In genomic region chr12:25241171-25242020, GRCh38 we compare ENCODE assay signal across 8 cellular contexts. TPM values are rescaled to one million over a fixed set of nuclear protein-coding genes. Genes with fewer than 3 reads are reported as not detected.
DNase-seq lines count a peak whose midpoint lies in the region; ATAC-seq and TF ChIP-seq lines count a peak whose summit lies in the region.

No MANE protein-coding gene starts in this region.

- no peaks in the 10 kb centered on the region for H3K4me1 ChIP-seq in H9 (ENCODE audit: insufficient read depth, low read length)

- POLR2A ChIA-PET in activated CD4-positive, alpha-beta T cell treated with anti-CD3 and anti-CD28 coated beads for 36 hours (lab: Charles Lee): interaction anchor here (0.7 kb wide), 1 partner anchor 9 kb away, joined by 4 read pairs; the partner anchor contains the start of gene KRAS

- no peaks in the 10 kb centered on the region for H3K27me3 ChIP-seq in H9 (ENCODE audit: insufficient read depth, low read length)

- no peak overlapping the region for H3T11ph ChIP-seq in H9 (ENCODE audit: low read length)

- no peaks in the 10 kb centered on the region for H3K27me3 Mint-ChIP-seq in activated CD4-positive, alpha-beta T cell treated with anti-CD3 and anti-CD28 coated beads for 36 hours
- no peaks in the 10 kb centered on the region for H3K27me3 Mint-ChIP-seq in H9 (ENCODE audit: low read depth)
- H3K27me3 Mint-ChIP-seq in central memory CD8-positive, alpha-beta T cell: no peaks in the 10 kb centered on the region

- H3K14ac ChIP-seq in H9 (ENCODE audit: insufficient read depth, low read length): no peak overlapping the region

- no peak overlapping the region for H2BK15ac ChIP-seq in H9 (ENCODE audit: low read depth, low read length)

- H2BK12ac ChIP-seq in H9 (ENCODE audit: insufficient read length, low read depth, low read length): no peak overlapping the region

- peaks cover 3% of the 10 kb centered on the region for H3K79me1 ChIP-seq in H9 (ENCODE audit: insufficient read depth, low read depth, low read length, poor library complexity, severe bottlenecking)

- H4K20me1 ChIP-seq in H9 (ENCODE audit: control insufficient read depth, insufficient read depth, insufficient read length): no peaks in the 10 kb centered on the region

- no peak overlapping the region for H4K91ac ChIP-seq in H9 (ENCODE audit: insufficient read length, low read depth, low read length)

- TF ChIP-seq CTCF in H9 (conservative IDR thresholded peaks at IDR 0.05): peak; percentile 79

- H3K56ac ChIP-seq in H9 (ENCODE audit: insufficient read length, low read depth, low read length): no peak overlapping the region

- no peak overlapping the region for H2AK5ac ChIP-seq in H9 (ENCODE audit: insufficient read length, low read length)

- peak overlapping the region; percentile 3 for H3K27ac Mint-ChIP-seq in activated CD4-positive, alpha-beta T cell treated with anti-CD3 and anti-CD28 coated beads for 36 hours
- no peak overlapping the region; a peak in 1 of 7 replicates for H3K27ac Mint-ChIP-seq in H9
- peak overlapping the region; percentile 89 for H3K27ac Mint-ChIP-seq in central memory CD8-positive, alpha-beta T cell (ENCODE audit: low read depth)

- H3K4ac ChIP-seq in H9 (ENCODE audit: low read depth, low read length): no peak overlapping the region

- no peak overlapping the region for H2BK20ac ChIP-seq in H9 (ENCODE audit: low read depth, low read length, poor library complexity, severe bottlenecking)

- no peak overlapping the region for H4K8ac ChIP-seq in H9 (replicated peaks; ENCODE audit: insufficient read length, low read depth, low read length)

- no peak overlapping the region for H2AFZ ChIP-seq in H9 (ENCODE audit: low read length)

- H3K23me2 ChIP-seq in H9 (ENCODE audit: insufficient read length, low read depth, low read length, poor library complexity, severe bottlenecking): no peaks in the 10 kb centered on the region

- H3K36me3 Mint-ChIP-seq in activated CD4-positive, alpha-beta T cell treated with anti-CD3 and anti-CD28 coated beads for 36 hours (ENCODE audit: low read depth): peaks cover 30% of the 10 kb centered on the region
- H3K36me3 Mint-ChIP-seq in H9 (ENCODE audit: insufficient read depth in 1 of 3, low read depth in 3 of 3): peaks cover 11 to 52% (median 33%) of the 10 kb centered on the region in 3 experiments; a peak in 5 of 7 replicates
- H3K36me3 Mint-ChIP-seq in central memory CD8-positive, alpha-beta T cell (ENCODE audit: insufficient read depth): peaks cover 30% of the 10 kb centered on the region

- H3K9me3 ChIP-seq in H9 (ENCODE audit: control insufficient read depth, low read depth, low read length): no peaks in the 10 kb centered on the region

- no peak overlapping the region for H3K27ac ChIP-seq in H9 (ENCODE audit: insufficient read length, low read depth, low read length)

- H4K5ac ChIP-seq in H9 (ENCODE audit: insufficient read length, low read depth, low read length): no peak overlapping the region

- H2BK5ac ChIP-seq in H9 (ENCODE audit: insufficient read length, low read length): no peak overlapping the region

- H3K9me3 Mint-ChIP-seq in activated CD4-positive, alpha-beta T cell treated with anti-CD3 and anti-CD28 coated beads for 36 hours (ENCODE audit: low read depth): no peaks in the 10 kb centered on the region
- H3K9me3 Mint-ChIP-seq in H9: no peaks in the 10 kb centered on the region
- H3K9me3 Mint-ChIP-seq in central memory CD8-positive, alpha-beta T cell: no peaks in the 10 kb centered on the region

- H3K4me1 Mint-ChIP-seq in activated CD4-positive, alpha-beta T cell treated with anti-CD3 and anti-CD28 coated beads for 36 hours: peaks cover 31% of the 10 kb centered on the region
- H3K4me1 Mint-ChIP-seq in H9: peaks cover 0 to 5% of the 10 kb centered on the region in 2 experiments; a peak in 1 of 4 replicates
- H3K4me1 Mint-ChIP-seq in central memory CD8-positive, alpha-beta T cell: peaks cover 57% of the 10 kb centered on the region

- H3K18ac ChIP-seq in H9 (ENCODE audit: insufficient read length, low read depth, low read length): no peak overlapping the region

- H3K79me2 ChIP-seq in H9 (ENCODE audit: insufficient read depth, low read length): peaks cover 5% of the 10 kb centered on the region; the same call in 1 of the 2 replicates

- CTCF ChIA-PET in activated CD4-positive, alpha-beta T cell treated with anti-CD3 and anti-CD28 coated beads for 36 hours (lab: Charles Lee): interaction anchor here (0.5 to 2.7 kb wide), 36 partner anchors 8 to 775 kb away, joined by 3 to 16 read pairs (median 4); partner anchors contain the start of gene KRAS

- intact Hi-C loops in activated CD4-positive, alpha-beta T cell treated with anti-CD3 and anti-CD28 coated beads for 36 hours (cut with DNase I, micrococcal nuclease): loop anchor here (1.0 to 5.0 kb wide), 4 partner anchors 9 to 787 kb away; partner anchors contain the start of gene KRAS (in 1 of the 2)

- no peak overlapping the region for H2BK120ac ChIP-seq in H9 (ENCODE audit: low read depth, low read length, poor library complexity, severe bottlenecking)

- DNase-seq in activated CD4-positive, alpha-beta T cell treated with anti-CD3 and anti-CD28 coated beads for 36 hours: no peak
- no peak for DNase-seq in activated CD4-positive, alpha-beta T cell treated with anti-CD3 and anti-CD28 coated beads, Interleukin-2, amount 50 U/mL, for 1 hour
- DNase-seq in H9 (no peak), NCI-H774 (lab: John Stamatoyannopoulos, UW) (peak; percentile 16), lung microvascular endothelial cell (ENCODE audit: low read depth in 2 of 2) (peak; percentile 67 to 76), iPS-NIHi7 (ENCODE audit: extremely low spot score) (no peak)
- peak; percentile 19 to 59 for DNase-seq in central memory CD8-positive, alpha-beta T cell (ENCODE audit: low spot score in 2 of 2)

- no CpG with 5 or more reads among the region's 6 CpGs for WGBS in H9 (ENCODE audit: extremely low coverage, insufficient read length, low lambda C conversion rate)

- no peak overlapping the region for H3K4me3 Mint-ChIP-seq in activated CD4-positive, alpha-beta T cell treated with anti-CD3 and anti-CD28 coated beads for 36 hours
- no peak overlapping the region for H3K4me3 Mint-ChIP-seq in H9
- peak overlapping the region; percentile 7 for H3K4me3 Mint-ChIP-seq in central memory CD8-positive, alpha-beta T cell

- no peak overlapping the region for H3K4me2 ChIP-seq in H9 (ENCODE audit: insufficient read depth, insufficient read length, low read length)

- H3K23ac ChIP-seq in H9 (ENCODE audit: insufficient read length, low read depth, low read length): no peak overlapping the region

- H3K9ac ChIP-seq in H9 (ENCODE audit: extremely low read depth, insufficient read length, low read length): no peak overlapping the region

- peak; percentile 49 for ATAC-seq in activated CD4-positive, alpha-beta T cell treated with anti-CD3 and anti-CD28 coated beads for 36 hours
- peak; percentile 99 for ATAC-seq in central memory CD8-positive, alpha-beta T cell (replicated peaks; ENCODE audit: extremely low read depth, poor library complexity, severe bottlenecking)
- no peak for ATAC-seq in HG02588 (IDR thresholded peaks at IDR 0.05; ENCODE audit: unreplicated experiment)

RNA-seq across cellular contexts. Expression of gene KRAS, which starts 9.3 kb away (rescaled TPM):
- total RNA-seq in activated CD4-positive, alpha-beta T cell treated with anti-CD3 and anti-CD28 coated beads for 36 hours: 10 to 100 TPM; 11.3 to 15.4 TPM
- total RNA-seq in H9 (2021) (46.3 and 47.5 TPM in 2 replicates), lung microvascular endothelial cell (22.0 and 34.9 TPM in 2 replicates)

RNA-seq across cellular contexts. Expression of gene ETFRF1, which starts 46.4 kb away (rescaled TPM):
- total RNA-seq in activated CD4-positive, alpha-beta T cell treated with anti-CD3 and anti-CD28 coated beads for 36 hours: 10 to 100 TPM; 11.7 to 15.4 TPM
- total RNA-seq in H9 (2021) (7.6 and 8.7 TPM in 2 replicates), lung microvascular endothelial cell (11.7 and 13.7 TPM in 2 replicates)

RNA-seq across cellular contexts. Expression of gene DNAI7, which starts 46.4 kb away (rescaled TPM):
- total RNA-seq in activated CD4-positive, alpha-beta T cell treated with anti-CD3 and anti-CD28 coated beads for 36 hours: not detected
- total RNA-seq in H9 (2021) (not detected in 2 replicates), lung microvascular endothelial cell (not detected in 2 replicates)

Comparison
In these comparisons a context has a peak if more than half of its experiments do, and no peak if none do; other contexts are left out.
1. DNase-seq: peak in NCI-H774 (single experiment), central memory CD8-positive, alpha-beta T cell (2 of 2) and lung microvascular endothelial cell (2 of 2); none in activated CD4-positive, alpha-beta T cell treated with anti-CD3 and anti-CD28 coated beads for 36 hours (single experiment), activated CD4-positive, alpha-beta T cell treated with anti-CD3 and anti-CD28 coated beads, Interleukin-2, amount 50 U/mL, for 1 hour (single experiment), H9 (single experiment) and iPS-NIHi7 (single experiment).
2. H3K27ac Mint-ChIP-seq: peak in activated CD4-positive, alpha-beta T cell treated with anti-CD3 and anti-CD28 coated beads for 36 hours (single experiment) and central memory CD8-positive, alpha-beta T cell (single experiment); none in H9 (0 of 3).